15 cellular contexts compared by ENCODE assay signal in genomic region chr2:150097891-150098595, GRCh38.
DNase-seq lines count a peak whose midpoint lies in the region; ATAC-seq and TF ChIP-seq lines count a peak whose summit lies in the region.
"Had no signal": no experiment of that assay in that cellular context is flagged by ENCODE, and none has a peak within 500 bp of the region (broad histone marks: within the 10 kb centered on the region; RNA-seq: fewer than 3 reads in every experiment).

No MANE protein-coding gene starts in this region.

- no peak overlapping the region for H3K27ac ChIP-seq in C4-2B
- H3K27ac ChIP-seq in mesenchymal stem cell (ENCODE audit: low read length, poor library complexity, severe bottlenecking), result no peak overlapping the region
- no peak overlapping the region for H3K27ac ChIP-seq in dorsolateral prefrontal cortex
- H3K27ac ChIP-seq: vagina had no signal

- no peaks in the 10 kb centered on the region for H3K4me1 ChIP-seq in mesenchymal stem cell (ENCODE audit: control insufficient read depth, insufficient read depth, low read depth, low read length)
- H3K4me1 ChIP-seq: vagina had no signal

- H4K91ac ChIP-seq in mesenchymal stem cell (ENCODE audit: low read length), result no peak overlapping the region

- H3K14ac ChIP-seq in mesenchymal stem cell (ENCODE audit: low read length in 2 of 2), result no peak overlapping the region

- no peak overlapping the region for H3K4me2 ChIP-seq in mesenchymal stem cell (ENCODE audit: low read length, poor library complexity, severe bottlenecking)

- no peaks in the 10 kb centered on the region for H3K36me3 ChIP-seq in mesenchymal stem cell (ENCODE audit: control insufficient read depth in 1 of 2, insufficient read depth in 2 of 2, low read depth in 1 of 2, low read length in 2 of 2)
- H3K36me3 ChIP-seq: vagina had no signal

- H3K23ac ChIP-seq in mesenchymal stem cell (ENCODE audit: low read length in 2 of 2), result no peak overlapping the region

- H3K4ac ChIP-seq in mesenchymal stem cell (ENCODE audit: low read depth in 1 of 2, low read length in 2 of 2), result no peak overlapping the region

- ATAC-seq in HG03439 (IDR thresholded peaks at IDR 0.05; ENCODE audit: unreplicated experiment), result no peak
- ATAC-seq: HCT116, natural killer cell had no signal

- H4K8ac ChIP-seq in mesenchymal stem cell (ENCODE audit: low read length), result no peak overlapping the region

- no peaks in the 10 kb centered on the region for H3K9me3 ChIP-seq in mesenchymal stem cell (ENCODE audit: control insufficient read depth, low read length)
- H3K9me3 ChIP-seq: vagina had no signal

- H3K4me3 ChIP-seq in mesenchymal stem cell (ENCODE audit: insufficient read depth in 1 of 2, low read depth in 1 of 2, low read length in 2 of 2) (no peak overlapping the region), dorsolateral prefrontal cortex (no peak overlapping the region)
- H3K4me3 ChIP-seq: vagina had no signal

- DNase-seq in M059J (ENCODE audit: low read depth) (peak; percentile 8), dedifferentiated amniotic fluid mesenchymal stem cell (ENCODE audit: extremely low spot score) (peak; percentile 17), mesenchymal stem cell (peak; percentile 68), GM20000 (ENCODE audit: low spot score) (no peak), cerebellar nuclear complex (lab: John Stamatoyannopoulos, UW) (no peak), dorsolateral prefrontal cortex (no peak)
- DNase-seq: activated CD4-positive, alpha-beta T cell treated with anti-CD3 and anti-CD28 coated beads, Interleukin-2, amount 50 U/mL, for 1 hour; DMS79; glutamatergic neuron; natural killer cell; NCI-H187 had no signal

- WGBS in mesenchymal stem cell, result 75% methylated on average over 1 of the region's 2 CpGs

- H2BK15ac ChIP-seq in mesenchymal stem cell (ENCODE audit: low read depth, poor library complexity, severe bottlenecking), result no peak overlapping the region

- no peak overlapping the region for H3K9ac ChIP-seq in mesenchymal stem cell (ENCODE audit: low read length)

- TF ChIP-seq CTCF in C4-2B (conservative IDR thresholded peaks at IDR 0.05) (peak; percentile 24; the same call in 1 of the 2 replicates), GM20000 (IDR thresholded peaks at IDR 0.05; ENCODE audit: extremely low read depth, missing control alignments) (no peak), dorsolateral prefrontal cortex (IDR thresholded peaks at IDR 0.05 in 54 of 56, conservative IDR thresholded peaks at IDR 0.05 in 2 of 56; ENCODE audit: low read depth in 1 of 56, partially characterized antibody in 56 of 56) (peak in 3 of 56 donors; percentile 10 to 15 (median 14))

- H3K27me3 ChIP-seq in mesenchymal stem cell (ENCODE audit: control insufficient read depth in 1 of 2, insufficient read depth in 1 of 2, low read length in 2 of 2) (no peaks in the 10 kb centered on the region), dorsolateral prefrontal cortex (no peaks in the 10 kb centered on the region)
- H3K27me3 ChIP-seq: vagina had no signal

- H2BK12ac ChIP-seq in mesenchymal stem cell (ENCODE audit: low read length in 2 of 2), result no peak overlapping the region

- H2BK120ac ChIP-seq in mesenchymal stem cell (ENCODE audit: low read depth, low read length), result no peak overlapping the region

- H2AFZ ChIP-seq in mesenchymal stem cell (ENCODE audit: low read depth, low read length), result no peak overlapping the region

- no peak overlapping the region for H2BK5ac ChIP-seq in mesenchymal stem cell (ENCODE audit: low read depth, low read length, poor library complexity, severe bottlenecking)

- no peak overlapping the region for H2AK5ac ChIP-seq in mesenchymal stem cell (ENCODE audit: low read length, severe bottlenecking)

- H3K79me1 ChIP-seq in mesenchymal stem cell (replicated peaks; ENCODE audit: low read length, poor library complexity, severe bottlenecking), result no peaks in the 10 kb centered on the region

- intact Hi-C loops in dorsolateral prefrontal cortex (cut with DNase I), result no loop called here

- H3K18ac ChIP-seq in mesenchymal stem cell (ENCODE audit: low read depth in 1 of 2, low read length in 2 of 2), result no peak overlapping the region

Comparison
In these comparisons a context has a peak if more than half of its experiments do, and no peak if none do; other contexts are left out.
1. DNase-seq: peak in M059J (single experiment), dedifferentiated amniotic fluid mesenchymal stem cell (single experiment) and mesenchymal stem cell (single experiment); none in GM20000 (single experiment), cerebellar nuclear complex (0 of 2) and dorsolateral prefrontal cortex (0 of 10).